Comparison of ENCODE assay signal across 30 cellular contexts in the genomic region with DNA sequence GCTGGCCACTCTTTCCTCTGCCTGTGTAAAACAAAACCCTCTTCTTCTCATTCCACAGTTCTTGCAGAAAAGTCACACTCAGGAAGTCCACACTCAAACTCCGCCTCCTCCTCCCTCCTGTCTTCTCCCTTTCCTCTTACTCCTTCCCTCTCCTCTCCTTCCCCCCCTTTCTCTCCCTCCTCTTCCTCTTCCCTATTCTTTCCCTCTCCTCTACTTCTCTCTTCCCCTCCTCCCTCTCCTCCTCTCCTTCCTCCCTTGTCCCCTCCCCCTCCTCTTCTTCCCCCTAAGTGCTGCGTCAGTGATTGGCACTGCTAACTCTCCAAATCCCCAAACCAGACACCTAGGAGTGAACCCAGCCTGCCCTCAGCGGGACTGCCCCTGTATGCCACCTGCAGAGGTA.
"Had no signal": no experiment of that assay in that cellular context is flagged by ENCODE, and none has a peak within 500 bp of the region (broad histone marks: within the 10 kb centered on the region; RNA-seq: fewer than 3 reads in every experiment).

No MANE protein-coding gene starts in this region.

- H3K4me3 ChIP-seq: adrenal gland, body of pancreas, thyroid gland, upper lobe of left lung, vagina had no signal

- H3K36me3 ChIP-seq: adrenal gland, thyroid gland, upper lobe of left lung, vagina had no signal

- FAIRE-seq: colon, frontal cortex, keratinocyte had no signal

- H3K9me3 ChIP-seq: thyroid gland had no signal

- H3K27ac ChIP-seq: adrenal gland, body of pancreas, epithelial cell of prostate, thyroid gland, upper lobe of left lung, vagina had no signal

- H3K4me1 ChIP-seq: body of pancreas, thyroid gland, upper lobe of left lung, vagina had no signal

- H3K4me3 Mint-ChIP-seq: activated CD4-positive, alpha-beta T cell treated with anti-CD3 and anti-CD28 coated beads for 36 hours; activated naive CD8-positive, alpha-beta T cell; activated T-cell treated with anti-CD3 and anti-CD28 coated beads, Interleukin-2, amount 50 U/mL, for 72 hours; mesothelial cell of epicardium; naive B cell; stimulated activated naive CD8-positive, alpha-beta T cell treated with anti-CD3 and anti-CD28 coated beads, Interleukin-15, amount 100 ng/mL, for 72 hours; T-helper 17 cell had no signal

- ATAC-seq: activated CD4-positive, alpha-beta T cell treated with anti-CD3 and anti-CD28 coated beads for 36 hours; activated T-cell treated with anti-CD3 and anti-CD28 coated beads, Interleukin-2, amount 50 U/mL, for 72 hours; body of pancreas; left cardiac atrium; right cardiac atrium; stimulated activated naive CD8-positive, alpha-beta T cell treated with anti-CD3 and anti-CD28 coated beads, Interleukin-15, amount 100 ng/mL, for 72 hours; T-helper 17 cell had no signal

- H3K27ac Mint-ChIP-seq: activated CD4-positive, alpha-beta T cell treated with anti-CD3 and anti-CD28 coated beads for 36 hours; activated naive CD8-positive, alpha-beta T cell; activated T-cell treated with anti-CD3 and anti-CD28 coated beads, Interleukin-2, amount 50 U/mL, for 72 hours; mesothelial cell of epicardium; T-helper 17 cell had no signal

- H3K27me3 ChIP-seq: adrenal gland, body of pancreas, thyroid gland, upper lobe of left lung, vagina had no signal

- DNase-seq: activated CD4-positive, alpha-beta T cell treated with anti-CD3 and anti-CD28 coated beads for 36 hours; activated CD4-positive, alpha-beta T cell treated with anti-CD3 and anti-CD28 coated beads, Interleukin-2, amount 50 U/mL, for 4 hours; activated CD4-positive, CD25-positive, alpha-beta regulatory T cell; activated naive CD4-positive, alpha-beta T cell; activated T-cell treated with anti-CD3 and anti-CD28 coated beads for 4 hours; activated T-cell treated with anti-CD3 and anti-CD28 coated beads, Interleukin-2, amount 50 U/mL, for 72 hours; adrenal gland; aorta; body of pancreas; dermis blood vessel endothelial cell; effector CD4-positive, alpha-beta T cell; glutamatergic neuron; left cardiac atrium; naive B cell; occipital lobe; right cardiac atrium; stimulated activated CD4-positive, alpha-beta T cell treated with anti-CD3 and anti-CD28 coated beads, Interleukin-12 subunit alpha, Interleukin-12 subunit beta, amount 100 ng/mL, for 4 hours; stimulated activated CD4-positive, alpha-beta T cell treated with anti-CD3 and anti-CD28 coated beads, Interleukin-4, amount 100 ng/mL, for 1 hour; stimulated activated naive CD8-positive, alpha-beta T cell treated with anti-CD3 and anti-CD28 coated beads, Interleukin-15, amount 100 ng/mL, for 72 hours; T-helper 17 cell; T1000; thyroid gland; upper lobe of left lung had no signal

- H3K4me1 Mint-ChIP-seq: activated CD4-positive, alpha-beta T cell treated with anti-CD3 and anti-CD28 coated beads for 36 hours; mesothelial cell of epicardium; stimulated activated naive CD8-positive, alpha-beta T cell treated with anti-CD3 and anti-CD28 coated beads, Interleukin-15, amount 100 ng/mL, for 72 hours had no signal
